ENCODE assay signal across 2 cellular contexts in the genomic region with DNA sequence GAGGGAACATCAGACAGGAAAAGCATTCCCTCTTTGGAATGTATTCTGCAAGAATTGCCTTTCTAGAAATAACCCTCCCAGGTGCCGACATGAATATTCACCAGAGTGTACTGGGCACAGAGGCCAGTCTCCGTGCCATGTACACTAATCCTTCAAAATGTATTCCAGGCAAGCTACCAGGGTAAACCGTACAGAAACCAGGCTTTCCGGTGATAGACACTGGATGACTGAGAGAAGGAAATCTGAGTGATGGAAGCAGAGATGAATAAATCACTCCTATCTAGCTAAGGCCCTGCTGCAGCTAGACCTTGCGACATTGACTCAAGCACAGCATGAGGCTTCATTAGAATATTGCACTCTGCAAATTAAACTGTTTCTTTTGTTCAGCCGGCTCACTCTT.
TF ChIP-seq lines count a peak whose summit lies in the region.

No MANE protein-coding gene starts in this region.

TF ChIP-seq in endothelial cell of umbilical vein, 7 proteins besides CTCF, POLR2A, EP300 and RAD21 (continued from another document):
- no peak for TF ChIP-seq FOS (IDR thresholded peaks at IDR 0.05; ENCODE audit: borderline replicate concordance, insufficient read depth, low read length)
- no peak for TF ChIP-seq MYC (IDR thresholded peaks at IDR 0.05; ENCODE audit: low read depth, low read length)
- no peak for TF ChIP-seq JUN (IDR thresholded peaks at IDR 0.05; ENCODE audit: borderline replicate concordance, insufficient read depth, insufficient read length, low read depth)
- no peak for TF ChIP-seq EZH2 (IDR thresholded peaks at IDR 0.05; ENCODE audit: borderline replicate concordance, low read depth, low read length, severe bottlenecking)
- TF ChIP-seq MAX (IDR thresholded peaks at IDR 0.05; ENCODE audit: insufficient read depth, insufficient read length), result no peak

TF ChIP-seq in neural cell, 6 proteins besides CTCF, POLR2A, EP300 and RAD21:
- TF ChIP-seq, protein P1, sequence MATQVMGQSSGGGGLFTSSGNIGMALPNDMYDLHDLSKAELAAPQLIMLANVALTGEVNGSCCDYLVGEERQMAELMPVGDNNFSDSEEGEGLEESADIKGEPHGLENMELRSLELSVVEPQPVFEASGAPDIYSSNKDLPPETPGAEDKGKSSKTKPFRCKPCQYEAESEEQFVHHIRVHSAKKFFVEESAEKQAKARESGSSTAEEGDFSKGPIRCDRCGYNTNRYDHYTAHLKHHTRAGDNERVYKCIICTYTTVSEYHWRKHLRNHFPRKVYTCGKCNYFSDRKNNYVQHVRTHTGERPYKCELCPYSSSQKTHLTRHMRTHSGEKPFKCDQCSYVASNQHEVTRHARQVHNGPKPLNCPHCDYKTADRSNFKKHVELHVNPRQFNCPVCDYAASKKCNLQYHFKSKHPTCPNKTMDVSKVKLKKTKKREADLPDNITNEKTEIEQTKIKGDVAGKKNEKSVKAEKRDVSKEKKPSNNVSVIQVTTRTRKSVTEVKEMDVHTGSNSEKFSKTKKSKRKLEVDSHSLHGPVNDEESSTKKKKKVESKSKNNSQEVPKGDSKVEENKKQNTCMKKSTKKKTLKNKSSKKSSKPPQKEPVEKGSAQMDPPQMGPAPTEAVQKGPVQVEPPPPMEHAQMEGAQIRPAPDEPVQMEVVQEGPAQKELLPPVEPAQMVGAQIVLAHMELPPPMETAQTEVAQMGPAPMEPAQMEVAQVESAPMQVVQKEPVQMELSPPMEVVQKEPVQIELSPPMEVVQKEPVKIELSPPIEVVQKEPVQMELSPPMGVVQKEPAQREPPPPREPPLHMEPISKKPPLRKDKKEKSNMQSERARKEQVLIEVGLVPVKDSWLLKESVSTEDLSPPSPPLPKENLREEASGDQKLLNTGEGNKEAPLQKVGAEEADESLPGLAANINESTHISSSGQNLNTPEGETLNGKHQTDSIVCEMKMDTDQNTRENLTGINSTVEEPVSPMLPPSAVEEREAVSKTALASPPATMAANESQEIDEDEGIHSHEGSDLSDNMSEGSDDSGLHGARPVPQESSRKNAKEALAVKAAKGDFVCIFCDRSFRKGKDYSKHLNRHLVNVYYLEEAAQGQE (IDR thresholded peaks at IDR 0.05; ENCODE audit: borderline replicate concordance), result peak; percentile 11
- no peak for TF ChIP-seq EZH2 (IDR thresholded peaks at IDR 0.05; ENCODE audit: borderline replicate concordance, insufficient read depth, low read length, poor library complexity, severe bottlenecking)
